Comparison of ENCODE assay signal across 17 cellular contexts in the genomic region with DNA sequence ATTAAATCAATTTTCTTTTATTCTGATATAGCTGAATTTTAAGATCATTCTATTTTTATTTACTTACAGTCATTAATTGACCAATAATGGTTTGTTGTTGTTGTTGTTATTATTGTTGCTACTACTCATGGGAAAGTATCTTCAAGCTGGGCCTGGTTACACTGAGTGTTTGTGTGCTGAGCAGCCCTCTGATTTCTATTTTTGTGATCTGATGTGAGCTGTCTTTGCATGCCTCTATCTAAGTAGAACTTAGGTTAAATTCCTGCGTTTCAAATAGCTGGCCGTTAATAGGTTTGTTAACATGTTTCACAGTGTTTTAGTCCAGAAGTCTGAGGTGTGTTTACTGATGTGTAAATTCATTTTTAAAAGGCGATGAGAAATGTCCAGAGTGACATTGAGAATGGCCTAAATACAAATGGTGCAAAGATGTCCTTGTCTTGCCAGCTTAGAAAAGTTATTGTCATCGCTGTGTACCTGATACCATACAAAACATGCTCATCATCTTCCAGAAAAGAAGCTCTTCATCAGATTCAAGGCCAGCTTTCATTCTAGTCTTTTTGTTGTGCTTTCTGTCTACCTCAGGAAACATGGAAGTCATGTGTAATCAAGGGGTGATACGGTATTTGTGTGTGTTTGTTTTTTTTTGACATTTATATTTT.
"Had no signal": no experiment of that assay in that cellular context is flagged by ENCODE, and none has a peak within 500 bp of the region (broad histone marks: within the 10 kb centered on the region; RNA-seq: fewer than 3 reads in every experiment).

No MANE protein-coding gene starts in this region.

- H3K27me3 Mint-ChIP-seq: activated naive CD8-positive, alpha-beta T cell treated with anti-CD3 and anti-CD28 coated beads for 36 hours; T-helper 17 cell had no signal

- H3K27me3 ChIP-seq: esophagus muscularis mucosa, neural progenitor cell, tibial nerve, uterus had no signal

- DNase-seq: activated CD4-positive, alpha-beta T cell treated with anti-CD3 and anti-CD28 coated beads for 1 hour; activated CD8-positive, alpha-beta memory T cell treated with anti-CD3 and anti-CD28 coated beads for 24 hours; activated naive CD8-positive, alpha-beta T cell treated with anti-CD3 and anti-CD28 coated beads for 36 hours; amniotic stem cell; dermis blood vessel endothelial cell; effector memory CD4-positive, alpha-beta T cell; stimulated activated CD4-positive, alpha-beta T cell treated with anti-CD3 and anti-CD28 coated beads, Interleukin-12 subunit alpha, Interleukin-12 subunit beta, amount 100 ng/mL, for 4 hours; stimulated activated CD4-positive, alpha-beta T cell treated with anti-CD3 and anti-CD28 coated beads, Interleukin-1b, Interleukin-23, amount 100 ng/mL, for 48 hours; stimulated activated naive CD8-positive, alpha-beta T cell treated with anti-CD3 and anti-CD28 coated beads, Interleukin-15, Interleukin-2, amounts not matched to agents 100 U/mL and 50 U/mL, for 24 hours; substantia nigra; T-helper 17 cell; uterus had no signal

- ATAC-seq: stimulated activated naive CD8-positive, alpha-beta T cell treated with anti-CD3 and anti-CD28 coated beads, Interleukin-15, Interleukin-2, amounts not matched to agents 100 U/mL and 50 U/mL, for 24 hours; T-helper 17 cell had no signal

- H3K9me3 ChIP-seq: esophagus muscularis mucosa, tibial nerve, uterus had no signal

- H3K4me3 Mint-ChIP-seq: activated naive CD8-positive, alpha-beta T cell treated with anti-CD3 and anti-CD28 coated beads for 36 hours; mesothelial cell of epicardium; neural progenitor cell; T-helper 17 cell had no signal

- H3K36me3 ChIP-seq: uterus had no signal

- H3K4me1 Mint-ChIP-seq: neural progenitor cell had no signal

- H3K4me3 ChIP-seq: esophagus muscularis mucosa, neural progenitor cell, tibial nerve, uterus had no signal

- H3K4me1 ChIP-seq: neural progenitor cell, uterus had no signal

- H3K9me3 Mint-ChIP-seq: activated naive CD8-positive, alpha-beta T cell treated with anti-CD3 and anti-CD28 coated beads for 36 hours; neural progenitor cell had no signal

- H3K27ac ChIP-seq: esophagus muscularis mucosa, neural progenitor cell, tibial nerve, uterus, VCaP had no signal

- H3K27ac Mint-ChIP-seq: activated naive CD8-positive, alpha-beta T cell treated with anti-CD3 and anti-CD28 coated beads for 36 hours; mesothelial cell of epicardium; neural progenitor cell; T-helper 17 cell had no signal
